8 cellular contexts compared by ENCODE assay signal in the genomic region with DNA sequence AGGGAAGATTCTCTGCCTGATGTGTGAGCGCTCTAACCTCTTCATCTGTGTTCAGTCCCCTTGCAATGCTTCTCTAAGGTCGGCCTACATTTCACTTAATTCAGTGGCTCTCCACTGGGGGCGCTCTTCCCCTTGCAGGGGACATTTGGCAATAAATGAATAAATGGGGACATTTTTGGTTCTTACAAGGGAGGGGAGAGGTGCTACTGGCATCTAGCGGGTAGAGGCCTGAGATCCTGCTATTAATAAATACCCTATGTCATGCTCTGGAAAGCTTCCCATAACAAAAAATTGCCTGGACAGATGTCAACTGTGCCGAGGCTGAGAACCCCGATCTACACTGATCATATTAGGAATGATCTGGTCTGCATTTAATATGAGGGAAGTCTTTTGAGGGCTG. TPM values are rescaled to one million over a fixed set of nuclear protein-coding genes. Genes with fewer than 3 reads are reported as not detected.
DNase-seq lines count a peak whose midpoint lies in the region; ATAC-seq and TF ChIP-seq lines count a peak whose summit lies in the region.

No MANE protein-coding gene starts in this region.

- ATAC-seq in GM18505 (IDR thresholded peaks at IDR 0.05; ENCODE audit: unreplicated experiment) = no peak
- no peak for ATAC-seq in GM21723 (IDR thresholded peaks at IDR 0.05; ENCODE audit: unreplicated experiment)

- TF ChIP-seq POLR2A in GM18505 (IDR thresholded peaks at IDR 0.05; ENCODE audit: borderline replicate concordance, extremely low read depth, insufficient read depth, insufficient read length) = no peak

- no peaks in the 10 kb centered on the region for H3K36me3 ChIP-seq in CD8-positive, alpha-beta memory T cell (ENCODE audit: insufficient read depth, low read length)

- H3K4me1 Mint-ChIP-seq in CD8-positive, alpha-beta memory T cell = no peaks in the 10 kb centered on the region

- no peak overlapping the region for H3K27ac ChIP-seq in CD8-positive, alpha-beta memory T cell (ENCODE audit: low read depth, low read length)

- no peak overlapping the region for H3K4me3 Mint-ChIP-seq in CD8-positive, alpha-beta memory T cell

- DNase-seq in CD8-positive, alpha-beta memory T cell = peak; percentile 26 to 63 (median 36)
- DNase-seq in HT-29 (ENCODE audit: low spot score) (peak; percentile 71), RKO (ENCODE audit: low spot score) (peak; percentile 72), head of caudate nucleus (peak in 40 of 42 donors; percentile 19 to 79 (median 52)), retina (peak; percentile 49)
- peak; percentile 33 for DNase-seq in activated effector memory CD4-positive, alpha-beta T cell treated with Interleukin-2 at 50 U/mL for 16 hours

- no peaks in the 10 kb centered on the region for H3K9me3 Mint-ChIP-seq in CD8-positive, alpha-beta memory T cell

- intact Hi-C loops in head of caudate nucleus (cut with DNase I) = loop anchor here (10.0 kb wide), 1 partner anchor 917 kb away; no protein-coding TSS in a partner anchor

- no peaks in the 10 kb centered on the region for H3K4me1 ChIP-seq in CD8-positive, alpha-beta memory T cell (ENCODE audit: insufficient read depth, low read length)

- no peak overlapping the region for H3K27ac Mint-ChIP-seq in CD8-positive, alpha-beta memory T cell

- H3K27me3 Mint-ChIP-seq in CD8-positive, alpha-beta memory T cell = peaks cover 5 to 18% of the 10 kb centered on the region in 2 donors

- no peaks in the 10 kb centered on the region for H3K36me3 Mint-ChIP-seq in CD8-positive, alpha-beta memory T cell

- H3K4me3 ChIP-seq in CD8-positive, alpha-beta memory T cell (ENCODE audit: low read length) = no peak overlapping the region

- CTCF ChIA-PET in CD8-positive, alpha-beta memory T cell (lab: Charles Lee) = no interaction called here

- H3K27me3 ChIP-seq in CD8-positive, alpha-beta memory T cell (ENCODE audit: insufficient read depth, low read length, poor library complexity, severe bottlenecking) = peaks cover 2% of the 10 kb centered on the region

- POLR2A ChIA-PET in CD8-positive, alpha-beta memory T cell (lab: Charles Lee) = no interaction called here

- H3K9me3 ChIP-seq in CD8-positive, alpha-beta memory T cell (ENCODE audit: low read length) = no peaks in the 10 kb centered on the region

RNA-seq across cellular contexts. Expression of a gene that starts 25.9 kb away (rescaled TPM):
- 10 to 100 TPM; 79.2 to 80.4 TPM for total RNA-seq in CD8-positive, alpha-beta memory T cell
- polyA plus RNA-seq in CD8-positive, alpha-beta memory T cell = 22.7 TPM
- 48.2 and 64.3 TPM in 2 replicates for total RNA-seq in HT-29 (2014; rRNA removed; shearing (Covaris generic))

RNA-seq across cellular contexts. Expression of a gene that starts 57.7 kb away (rescaled TPM):
- total RNA-seq in CD8-positive, alpha-beta memory T cell = 10 to 100 TPM; 60.2 to 61.7 TPM
- 79.0 TPM for polyA plus RNA-seq in CD8-positive, alpha-beta memory T cell
- 38.6 and 62.2 TPM in 2 replicates for total RNA-seq in HT-29 (2014; rRNA removed; shearing (Covaris generic))
